9 cellular contexts compared by ENCODE assay signal in genomic region chr6:87699576-87699975, GRCh38. TPM values are rescaled to one million over a fixed set of nuclear protein-coding genes. Genes with fewer than 3 reads are reported as not detected.
A peak's percentile ranks its signal among the peaks of the same experiment; 100 is the strongest.
DNase-seq lines count a peak whose midpoint lies in the region; ATAC-seq and TF ChIP-seq lines count a peak whose summit lies in the region.
"Had no signal": no experiment of that assay in that cellular context is flagged by ENCODE, and none has a peak within 500 bp of the region (broad histone marks: within the 10 kb centered on the region; RNA-seq: fewer than 3 reads in every experiment).

No MANE protein-coding gene starts in this region.

- H3K36me3 Mint-ChIP-seq in IgD-negative memory B cell: peaks cover 2% of the 10 kb centered on the region
- peaks cover 0 to 16% (median 0%) of the 10 kb centered on the region in 5 donors for H3K36me3 Mint-ChIP-seq in naive thymus-derived CD4-positive, alpha-beta T cell

- no peak for TF ChIP-seq CTCF in AG09309 (IDR thresholded peaks at IDR 0.05; ENCODE audit: control insufficient read depth, insufficient read depth, low read depth, low read length, missing control alignments)
- TF ChIP-seq CTCF in choroid plexus epithelial cell (conservative IDR thresholded peaks at IDR 0.05; ENCODE audit: low read depth, low read length): no peak
- TF ChIP-seq CTCF in mucosa of descending colon (IDR thresholded peaks at IDR 0.05): no peak

- H3K4me1 ChIP-seq in naive thymus-derived CD4-positive, alpha-beta T cell (ENCODE audit: control insufficient read depth in 2 of 2, insufficient read depth in 2 of 2, low read length in 2 of 2): peaks cover 14 to 26% of the 10 kb centered on the region in 2 donors
- peaks cover 25% of the 10 kb centered on the region for H3K4me1 ChIP-seq in mucosa of descending colon (ENCODE audit: low read depth)

- peak overlapping the region; percentile 93 for H3K27ac ChIP-seq in naive thymus-derived CD4-positive, alpha-beta T cell (ENCODE audit: low read depth, low read length)

- H3K4me3 ChIP-seq in AG09309 (ENCODE audit: control insufficient read depth, low read depth, low read length) (peak overlapping the region; percentile 61), choroid plexus epithelial cell (ENCODE audit: low read depth, low read length) (peak overlapping the region; percentile 84), mucosa of descending colon (no peak overlapping the region)
- peak overlapping the region; percentile 80 for H3K4me3 ChIP-seq in naive thymus-derived CD4-positive, alpha-beta T cell (ENCODE audit: low read length)

- intact Hi-C loops in naive thymus-derived CD4-positive, alpha-beta T cell (cut with micrococcal nuclease): loop anchor here in 1 of 2 donors (2.0 kb wide), 3 partner anchors 21 to 207 kb away; no protein-coding TSS in a partner anchor
- intact Hi-C loops in mucosa of descending colon (cut with DNase I, micrococcal nuclease): no loop called here

- DNase-seq in AG09309 (ENCODE audit: low read depth) (no peak), choroid plexus epithelial cell (ENCODE audit: low read depth) (no peak), mucosa of descending colon (no peak)
- DNase-seq in naive thymus-derived CD4-positive, alpha-beta T cell: no peak
- DNase-seq: MV-4-11 had no signal

- no peaks in the 10 kb centered on the region for H3K27me3 ChIP-seq in naive thymus-derived CD4-positive, alpha-beta T cell (ENCODE audit: control insufficient read depth in 2 of 2, insufficient read depth in 2 of 2, low read length in 2 of 2)

- ATAC-seq in naive thymus-derived CD4-positive, alpha-beta T cell: no peak
- ATAC-seq in HG03095 (IDR thresholded peaks at IDR 0.05; ENCODE audit: unreplicated experiment) (no peak), GM18511 (IDR thresholded peaks at IDR 0.05; ENCODE audit: unreplicated experiment) (no peak), mucosa of descending colon (no peak), GM18909 (IDR thresholded peaks at IDR 0.05; ENCODE audit: poor library complexity, unreplicated experiment) (no peak)

- peaks cover 0 to 9% (median 3%) of the 10 kb centered on the region in 3 experiments for H3K36me3 ChIP-seq in naive thymus-derived CD4-positive, alpha-beta T cell (ENCODE audit: control insufficient read depth in 2 of 3, insufficient read depth in 3 of 3, low read length in 3 of 3)
- H3K36me3 ChIP-seq in mucosa of descending colon (ENCODE audit: low read depth): peaks cover 3% of the 10 kb centered on the region

- CTCF ChIA-PET in naive thymus-derived CD4-positive, alpha-beta T cell (lab: Charles Lee): interaction anchor here (0.6 kb wide), 2 partner anchors 42 to 59 kb away, joined by 3 to 5 read pairs; no protein-coding TSS in a partner anchor

- peak overlapping the region in 2 of 3 donors; percentile 51 to 85 for H3K27ac Mint-ChIP-seq in IgD-negative memory B cell
- peak overlapping the region in 7 of 9 donors; percentile 4 to 95 (median 63) for H3K27ac Mint-ChIP-seq in naive thymus-derived CD4-positive, alpha-beta T cell

- H3K9me3 Mint-ChIP-seq in IgD-negative memory B cell: no peaks in the 10 kb centered on the region
- H3K9me3 Mint-ChIP-seq in naive thymus-derived CD4-positive, alpha-beta T cell: no peaks in the 10 kb centered on the region

- H3K27me3 Mint-ChIP-seq in IgD-negative memory B cell: no peaks in the 10 kb centered on the region
- no peaks in the 10 kb centered on the region for H3K27me3 Mint-ChIP-seq in naive thymus-derived CD4-positive, alpha-beta T cell

- peaks cover 30 to 42% (median 37%) of the 10 kb centered on the region in 3 donors for H3K4me1 Mint-ChIP-seq in IgD-negative memory B cell
- peaks cover 35 to 56% (median 52%) of the 10 kb centered on the region in 7 donors for H3K4me1 Mint-ChIP-seq in naive thymus-derived CD4-positive, alpha-beta T cell

- H3K9me3 ChIP-seq in naive thymus-derived CD4-positive, alpha-beta T cell (ENCODE audit: control insufficient read depth in 2 of 3, low read length in 3 of 3): no peaks in the 10 kb centered on the region
- no peaks in the 10 kb centered on the region for H3K9me3 ChIP-seq in mucosa of descending colon

- POLR2A ChIA-PET in naive thymus-derived CD4-positive, alpha-beta T cell (lab: Charles Lee): interaction anchor here (0.6 to 1.6 kb wide), 7 partner anchors 9 to 1381 kb away, joined by 3 to 5 read pairs (median 3); partner anchors contain the start of genes ORC3, PNRC1 and RARS2

- peak overlapping the region; percentile 92 to 100 (median 98) for H3K4me3 Mint-ChIP-seq in IgD-negative memory B cell
- peak overlapping the region; percentile 92 to 98 (median 96) for H3K4me3 Mint-ChIP-seq in naive thymus-derived CD4-positive, alpha-beta T cell

RNA-seq across cellular contexts. Expression of gene AKIRIN2, which starts 2.5 kb away (rescaled TPM):
- polyA plus RNA-seq in IgD-negative memory B cell: 84.6 TPM
- 100 to 1,000 TPM in 1 of 5 experiments, 10 to 100 TPM in 4; 36.0 to 197 (median 57.4) TPM for total RNA-seq in naive thymus-derived CD4-positive, alpha-beta T cell
- polyA plus RNA-seq in naive thymus-derived CD4-positive, alpha-beta T cell: 10 to 100 TPM; 28.8 to 38.5 TPM
- 10 to 100 TPM; 32.3 to 41.0 (median 33.2) TPM for total RNA-seq in mucosa of descending colon
